Comparison of ENCODE assay signal across 23 cellular contexts in genomic region chr20:40657526-40657925, GRCh38. TPM values are rescaled to one million over a fixed set of nuclear protein-coding genes. Genes with fewer than 3 reads are reported as not detected.
A peak's percentile ranks its signal among the peaks of the same experiment; 100 is the strongest.
DNase-seq lines count a peak whose midpoint lies in the region; ATAC-seq, FAIRE-seq and TF ChIP-seq lines count a peak whose summit lies in the region.
"Had no signal": no experiment of that assay in that cellular context is flagged by ENCODE, and none has a peak within 500 bp of the region (broad histone marks: within the 10 kb centered on the region; RNA-seq: fewer than 3 reads in every experiment).

No MANE protein-coding gene starts in this region.

- no TSS peak for BruUV-seq in MCF 10A (replicated peaks; lab: Mats Ljungman, UMichigan)

- H3K36me3 ChIP-seq in breast epithelium (no peaks in the 10 kb centered on the region), lower lobe of right lung (no peaks in the 10 kb centered on the region)
- H3K36me3 ChIP-seq: BLaER1 had no signal

- H3K27ac ChIP-seq in breast epithelium (peak overlapping the region; percentile 52 to 80), lower lobe of right lung (no peak overlapping the region)
- H3K27ac ChIP-seq: 22Rv1, BLaER1 had no signal

- H3K4me3 ChIP-seq in breast epithelium: no peak overlapping the region
- no peak overlapping the region for H3K4me3 ChIP-seq in lower lobe of right lung
- H3K4me3 ChIP-seq: BLaER1 had no signal

- H3K9me3 Mint-ChIP-seq in MCF 10A (ENCODE audit: unreplicated experiment): no peaks in the 10 kb centered on the region
- H3K9me3 Mint-ChIP-seq: CD8-positive, alpha-beta T cell; H9 had no signal

- CTCF ChIA-PET in MCF 10A (lab: Yijun Ruan, JAX): no interaction called here

- no peak overlapping the region for H3K27ac Mint-ChIP-seq in MCF 10A (ENCODE audit: low read depth, unreplicated experiment)
- H3K27ac Mint-ChIP-seq: CD8-positive, alpha-beta T cell; H9 had no signal

- TF ChIP-seq POLR2A in breast epithelium (IDR thresholded peaks at IDR 0.05): no peak

- no peak overlapping the region for H3K4me3 Mint-ChIP-seq in MCF 10A (ENCODE audit: unreplicated experiment)
- H3K4me3 Mint-ChIP-seq: CD8-positive, alpha-beta T cell; H9 had no signal

- no peak for DNase-seq in breast epithelium (ENCODE audit: low spot score in 2 of 2)
- DNase-seq in MCF 10A (ENCODE audit: unreplicated experiment): no peak
- peak; percentile 17 for DNase-seq in fibroblast of peridontal ligament (ENCODE audit: extremely low read depth)
- DNase-seq in lower lobe of right lung: no peak
- DNase-seq in NOMO-1 treated with DMSO at 0.1 percent for 48 hours (lab: John Stamatoyannopoulos, UW; ENCODE audit: unreplicated experiment): no peak
- DNase-seq in frontal cortex (ENCODE audit: low spot score in 2 of 2): no peak
- DNase-seq: Calu3; CD8-positive, alpha-beta T cell; EL; H9; KBM-7; NCI-H1417 treated with DMSO at 0.1 percent for 48 hours; NCI-H187 treated with DMSO at 0.1 percent for 48 hours; NCI-H2227 treated with DMSO at 0.1 percent for 48 hours; NCI-H524; NCI-H82; PC-3; RPMI8226 had no signal

- no peak for TF ChIP-seq CTCF in breast epithelium (IDR thresholded peaks at IDR 0.05)
- TF ChIP-seq CTCF in MCF 10A (IDR thresholded peaks at IDR 0.05; ENCODE audit: unreplicated experiment): no peak
- TF ChIP-seq CTCF in lower lobe of right lung (IDR thresholded peaks at IDR 0.05): no peak

- intact Hi-C loops in breast epithelium (cut with DNase I; ENCODE audit: low total_unique reads) (no loop called here), MCF 10A (cut with micrococcal nuclease) (no loop called here), lower lobe of right lung (cut with DNase I) (no loop called here)

- no peaks in the 10 kb centered on the region for H3K36me3 Mint-ChIP-seq in MCF 10A (ENCODE audit: insufficient read depth, unreplicated experiment)
- H3K36me3 Mint-ChIP-seq: CD8-positive, alpha-beta T cell had no signal

- H3K9me3 ChIP-seq in breast epithelium: no peaks in the 10 kb centered on the region
- H3K9me3 ChIP-seq in lower lobe of right lung: no peaks in the 10 kb centered on the region
- H3K9me3 ChIP-seq: BLaER1 had no signal

- H3K4me1 Mint-ChIP-seq in MCF 10A (ENCODE audit: insufficient read depth, unreplicated experiment): peaks cover 28% of the 10 kb centered on the region

- FAIRE-seq in frontal cortex (lab: Jason Lieb, UNC): no peak
- FAIRE-seq: HepG2 had no signal

- H3K4me1 ChIP-seq in breast epithelium: peaks cover 0 to 4% of the 10 kb centered on the region in 2 donors
- H3K4me1 ChIP-seq in lower lobe of right lung: no peaks in the 10 kb centered on the region
- H3K4me1 ChIP-seq: BLaER1 had no signal

- POLR2A ChIA-PET in MCF 10A (lab: Yijun Ruan, JAX): interaction anchor here (1.4 to 5.4 kb wide), 2 partner anchors 24 to 29 kb away, joined by 3 to 105 read pairs; partner anchors contain the start of gene MAFB

- peak; percentile 17 to 37 for ATAC-seq in lower lobe of right lung
- no peak for ATAC-seq in GM19397 (IDR thresholded peaks at IDR 0.05; ENCODE audit: unreplicated experiment)
- ATAC-seq in GM18861 (IDR thresholded peaks at IDR 0.05; ENCODE audit: unreplicated experiment): no peak
- ATAC-seq: CD8-positive, alpha-beta T cell; HepG2; PC-3 had no signal

- H3K27me3 Mint-ChIP-seq in MCF 10A (ENCODE audit: insufficient read depth, unreplicated experiment): no peaks in the 10 kb centered on the region

- H3K27me3 ChIP-seq in breast epithelium: no peaks in the 10 kb centered on the region
- H3K27me3 ChIP-seq in lower lobe of right lung (ENCODE audit: low read depth): no peaks in the 10 kb centered on the region
- H3K27me3 ChIP-seq: BLaER1 had no signal

RNA-seq across cellular contexts. Expression of gene MAFB, which starts 31.5 kb away (rescaled TPM):
- total RNA-seq in breast epithelium (100 to 1,000 TPM in 1 of 3 donors, 10 to 100 TPM in 2; 39.0 to 148 (median 43.9) TPM), MCF 10A (2022) (15.9 and 19.7 TPM in 2 replicates), lower lobe of right lung (63.3 TPM), frontal cortex (7.3 TPM)

Comparison
In these comparisons a context has a peak if more than half of its experiments do, and no peak if none do; other contexts are left out.
1. ATAC-seq: peak in lower lobe of right lung (2 of 2); none in GM19397 (single experiment) and GM18861 (single experiment).